Comparison of ENCODE assay signal across 8 cellular contexts in the genomic region with DNA sequence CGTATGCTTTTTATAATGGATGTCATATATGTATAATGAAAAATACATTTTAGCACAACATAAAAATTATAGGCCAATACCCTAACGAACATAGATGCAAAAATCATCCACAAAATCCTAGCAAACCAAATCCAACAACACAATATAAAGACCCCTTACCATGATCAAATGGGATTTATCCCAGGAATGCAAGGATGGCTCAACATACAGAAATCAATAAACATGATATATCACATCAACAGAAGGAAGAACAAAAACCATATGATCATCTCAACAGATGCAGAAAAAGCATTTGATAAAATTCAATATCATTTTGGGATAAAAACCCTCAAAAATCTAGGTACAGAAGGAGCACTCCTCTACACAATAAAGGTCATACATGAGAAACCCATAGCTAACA.
"Had no signal": no experiment of that assay in that cellular context is flagged by ENCODE, and none has a peak within 500 bp of the region (broad histone marks: within the 10 kb centered on the region; RNA-seq: fewer than 3 reads in every experiment).

No MANE protein-coding gene starts in this region.

- H2AFZ ChIP-seq: GM23248 had no signal

- DNase-seq: GM23248, GOT3, H7, IMR-90, KBM-7 had no signal

- H3K36me3 ChIP-seq: HAP-1 had no signal

- H3K27ac ChIP-seq: GM23248 had no signal

- H3K4me3 ChIP-seq: GM23248, HAP-1 had no signal

- FAIRE-seq: HTR-8/SVneo had no signal

- ATAC-seq: HCT116 had no signal

- H3K9ac ChIP-seq: GM23248 had no signal
